ENCODE assay signal across 3 cellular contexts in genomic region chr20:10350188-10350842, GRCh38.
TF ChIP-seq lines count a peak whose summit lies in the region.

No MANE protein-coding gene starts in this region.

TF ChIP-seq in HepG2, 621 proteins besides CTCF, POLR2A, EP300 and RAD21:
- TF ChIP-seq, protein P1, sequence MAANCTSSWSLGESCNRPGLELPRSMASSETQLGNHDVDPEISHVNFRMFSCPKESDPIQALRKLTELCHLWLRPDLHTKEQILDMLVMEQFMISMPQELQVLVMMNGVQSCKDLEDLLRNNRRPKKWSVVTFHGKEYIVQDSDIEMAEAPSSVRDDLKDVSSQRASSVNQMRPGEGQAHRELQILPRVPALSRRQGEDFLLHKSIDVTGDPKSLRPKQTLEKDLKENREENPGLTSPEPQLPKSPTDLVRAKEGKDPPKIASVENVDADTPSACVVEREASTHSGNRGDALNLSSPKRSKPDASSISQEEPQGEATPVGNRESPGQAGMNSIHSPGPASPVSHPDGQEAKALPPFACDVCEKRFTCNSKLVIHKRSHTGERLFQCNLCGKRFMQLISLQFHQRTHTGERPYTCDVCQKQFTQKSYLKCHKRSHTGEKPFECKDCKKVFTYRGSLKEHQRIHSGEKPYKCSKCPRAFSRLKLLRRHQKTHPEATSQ (CRISPR knock-in tag; IDR thresholded peaks at IDR 0.05; ENCODE audit: borderline replicate concordance), result 0 out of 2 replicates have a peak, but pooled peaks have one; percentile 25
- no peak for TF ChIP-seq ZNF468 (CRISPR knock-in tag; IDR thresholded peaks at IDR 0.05)

TF ChIP-seq in IMR-90, 13 proteins besides CTCF, POLR2A, EP300 and RAD21:
- no peak for TF ChIP-seq SMC3 (IDR thresholded peaks at IDR 0.05; ENCODE audit: low read depth, low read length)
- TF ChIP-seq RFX5 (IDR thresholded peaks at IDR 0.05; ENCODE audit: low read depth, low read length), result no peak
- TF ChIP-seq, protein P2, sequence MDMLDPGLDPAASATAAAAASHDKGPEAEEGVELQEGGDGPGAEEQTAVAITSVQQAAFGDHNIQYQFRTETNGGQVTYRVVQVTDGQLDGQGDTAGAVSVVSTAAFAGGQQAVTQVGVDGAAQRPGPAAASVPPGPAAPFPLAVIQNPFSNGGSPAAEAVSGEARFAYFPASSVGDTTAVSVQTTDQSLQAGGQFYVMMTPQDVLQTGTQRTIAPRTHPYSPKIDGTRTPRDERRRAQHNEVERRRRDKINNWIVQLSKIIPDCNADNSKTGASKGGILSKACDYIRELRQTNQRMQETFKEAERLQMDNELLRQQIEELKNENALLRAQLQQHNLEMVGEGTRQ (IDR thresholded peaks at IDR 0.05; ENCODE audit: low read depth, low read length), result no peak
- no peak for TF ChIP-seq CEBPB (IDR thresholded peaks at IDR 0.05; ENCODE audit: low read depth, low read length)
- no peak for TF ChIP-seq MAZ (IDR thresholded peaks at IDR 0.05; ENCODE audit: borderline replicate concordance, low read depth, low read length)
- TF ChIP-seq NFE2L2 (IDR thresholded peaks at IDR 0.05; ENCODE audit: low read depth, low read length), result no peak

TF ChIP-seq in GM12878, 131 proteins besides CTCF, POLR2A, EP300 and RAD21:
- TF ChIP-seq BMI1 (IDR thresholded peaks at IDR 0.05; ENCODE audit: borderline replicate concordance), result peak; percentile 90
- TF ChIP-seq, protein P3, sequence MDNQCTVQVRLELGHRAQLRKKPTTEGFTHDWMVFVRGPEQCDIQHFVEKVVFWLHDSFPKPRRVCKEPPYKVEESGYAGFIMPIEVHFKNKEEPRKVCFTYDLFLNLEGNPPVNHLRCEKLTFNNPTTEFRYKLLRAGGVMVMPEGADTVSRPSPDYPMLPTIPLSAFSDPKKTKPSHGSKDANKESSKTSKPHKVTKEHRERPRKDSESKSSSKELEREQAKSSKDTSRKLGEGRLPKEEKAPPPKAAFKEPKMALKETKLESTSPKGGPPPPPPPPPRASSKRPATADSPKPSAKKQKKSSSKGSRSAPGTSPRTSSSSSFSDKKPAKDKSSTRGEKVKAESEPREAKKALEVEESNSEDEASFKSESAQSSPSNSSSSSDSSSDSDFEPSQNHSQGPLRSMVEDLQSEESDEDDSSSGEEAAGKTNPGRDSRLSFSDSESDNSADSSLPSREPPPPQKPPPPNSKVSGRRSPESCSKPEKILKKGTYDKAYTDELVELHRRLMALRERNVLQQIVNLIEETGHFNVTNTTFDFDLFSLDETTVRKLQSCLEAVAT (IDR thresholded peaks at IDR 0.05), result peak; percentile 71
- peak; percentile 95; the same call in 1 of the 2 replicates for TF ChIP-seq BACH1 (IDR thresholded peaks at IDR 0.05; ENCODE audit: borderline replicate concordance)
- TF ChIP-seq PKNOX1 (IDR thresholded peaks at IDR 0.05), result peak; percentile 18; the same call in 1 of the 2 replicates
- peak; percentile 100 for TF ChIP-seq MTA2 (IDR thresholded peaks at IDR 0.05; ENCODE audit: low read depth)
- TF ChIP-seq, protein P4, sequence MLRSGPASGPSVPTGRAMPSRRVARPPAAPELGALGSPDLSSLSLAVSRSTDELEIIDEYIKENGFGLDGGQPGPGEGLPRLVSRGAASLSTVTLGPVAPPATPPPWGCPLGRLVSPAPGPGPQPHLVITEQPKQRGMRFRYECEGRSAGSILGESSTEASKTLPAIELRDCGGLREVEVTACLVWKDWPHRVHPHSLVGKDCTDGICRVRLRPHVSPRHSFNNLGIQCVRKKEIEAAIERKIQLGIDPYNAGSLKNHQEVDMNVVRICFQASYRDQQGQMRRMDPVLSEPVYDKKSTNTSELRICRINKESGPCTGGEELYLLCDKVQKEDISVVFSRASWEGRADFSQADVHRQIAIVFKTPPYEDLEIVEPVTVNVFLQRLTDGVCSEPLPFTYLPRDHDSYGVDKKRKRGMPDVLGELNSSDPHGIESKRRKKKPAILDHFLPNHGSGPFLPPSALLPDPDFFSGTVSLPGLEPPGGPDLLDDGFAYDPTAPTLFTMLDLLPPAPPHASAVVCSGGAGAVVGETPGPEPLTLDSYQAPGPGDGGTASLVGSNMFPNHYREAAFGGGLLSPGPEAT (IDR thresholded peaks at IDR 0.05; ENCODE audit: low read depth), result peak; percentile 86
- no peak for TF ChIP-seq SMAD5 (IDR thresholded peaks at IDR 0.05; ENCODE audit: low read depth)
- TF ChIP-seq DPF2 (IDR thresholded peaks at IDR 0.05), result peak; percentile 98
- 0 out of 2 replicates have a peak, but pooled peaks have one; percentile 40 for TF ChIP-seq PAX5 (IDR thresholded peaks at IDR 0.05; ENCODE audit: borderline replicate concordance, low read depth, low read length)
- no peak for TF ChIP-seq ETV6 (conservative IDR thresholded peaks at IDR 0.05 in 1 of 2, IDR thresholded peaks at IDR 0.05 in 1 of 2; ENCODE audit: borderline replicate concordance in 1 of 2, low read depth in 1 of 2)
- peak; percentile 67; the same call in 1 of the 2 replicates for TF ChIP-seq SPI1 (IDR thresholded peaks at IDR 0.05; ENCODE audit: borderline replicate concordance, insufficient read depth, low read depth, low read length)
- TF ChIP-seq, protein P5, sequence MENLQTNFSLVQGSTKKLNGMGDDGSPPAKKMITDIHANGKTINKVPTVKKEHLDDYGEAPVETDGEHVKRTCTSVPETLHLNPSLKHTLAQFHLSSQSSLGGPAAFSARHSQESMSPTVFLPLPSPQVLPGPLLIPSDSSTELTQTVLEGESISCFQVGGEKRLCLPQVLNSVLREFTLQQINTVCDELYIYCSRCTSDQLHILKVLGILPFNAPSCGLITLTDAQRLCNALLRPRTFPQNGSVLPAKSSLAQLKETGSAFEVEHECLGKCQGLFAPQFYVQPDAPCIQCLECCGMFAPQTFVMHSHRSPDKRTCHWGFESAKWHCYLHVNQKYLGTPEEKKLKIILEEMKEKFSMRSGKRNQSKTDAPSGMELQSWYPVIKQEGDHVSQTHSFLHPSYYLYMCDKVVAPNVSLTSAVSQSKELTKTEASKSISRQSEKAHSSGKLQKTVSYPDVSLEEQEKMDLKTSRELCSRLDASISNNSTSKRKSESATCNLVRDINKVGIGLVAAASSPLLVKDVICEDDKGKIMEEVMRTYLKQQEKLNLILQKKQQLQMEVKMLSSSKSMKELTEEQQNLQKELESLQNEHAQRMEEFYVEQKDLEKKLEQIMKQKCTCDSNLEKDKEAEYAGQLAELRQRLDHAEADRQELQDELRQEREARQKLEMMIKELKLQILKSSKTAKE (IDR thresholded peaks at IDR 0.05; ENCODE audit: low read depth, poor library complexity, severe bottlenecking), result peak; percentile 66
- TF ChIP-seq, protein P6, sequence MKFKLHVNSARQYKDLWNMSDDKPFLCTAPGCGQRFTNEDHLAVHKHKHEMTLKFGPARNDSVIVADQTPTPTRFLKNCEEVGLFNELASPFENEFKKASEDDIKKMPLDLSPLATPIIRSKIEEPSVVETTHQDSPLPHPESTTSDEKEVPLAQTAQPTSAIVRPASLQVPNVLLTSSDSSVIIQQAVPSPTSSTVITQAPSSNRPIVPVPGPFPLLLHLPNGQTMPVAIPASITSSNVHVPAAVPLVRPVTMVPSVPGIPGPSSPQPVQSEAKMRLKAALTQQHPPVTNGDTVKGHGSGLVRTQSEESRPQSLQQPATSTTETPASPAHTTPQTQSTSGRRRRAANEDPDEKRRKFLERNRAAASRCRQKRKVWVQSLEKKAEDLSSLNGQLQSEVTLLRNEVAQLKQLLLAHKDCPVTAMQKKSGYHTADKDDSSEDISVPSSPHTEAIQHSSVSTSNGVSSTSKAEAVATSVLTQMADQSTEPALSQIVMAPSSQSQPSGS (IDR thresholded peaks at IDR 0.05; ENCODE audit: low read length), result peak; percentile 51; the same call in 1 of the 2 replicates
- TF ChIP-seq ZNF24 (IDR thresholded peaks at IDR 0.05), result peak; percentile 79
- TF ChIP-seq, protein P2 (IDR thresholded peaks at IDR 0.05; ENCODE audit: borderline replicate concordance, low read depth, low read length), result no peak
- TF ChIP-seq MTA3 (IDR thresholded peaks at IDR 0.05; ENCODE audit: borderline replicate concordance, low read length), result no peak
- peak; percentile 96 to 97 for TF ChIP-seq IKZF2 (IDR thresholded peaks at IDR 0.05)
- TF ChIP-seq IRF4 (IDR thresholded peaks at IDR 0.05; ENCODE audit: low read depth, low read length), result peak; percentile 66; the same call in 1 of the 2 replicates
- TF ChIP-seq CUX1 (IDR thresholded peaks at IDR 0.05; ENCODE audit: insufficient replicate concordance, low read depth, low read length), result peak; percentile 49
- peak in 1 of 2 experiments; percentile 6; a peak in 2 of 4 replicates for TF ChIP-seq BHLHE40 (IDR thresholded peaks at IDR 0.05; ENCODE audit: borderline replicate concordance in 1 of 2, low read depth in 2 of 2, low read length in 1 of 2)
- peak; percentile 90 for TF ChIP-seq ATF7 (IDR thresholded peaks at IDR 0.05; ENCODE audit: low read depth)
- TF ChIP-seq NR2F1 (conservative IDR thresholded peaks at IDR 0.05), result peak; percentile 77
- peak; percentile 16; the same call in 1 of the 2 replicates for TF ChIP-seq MXI1 (IDR thresholded peaks at IDR 0.05; ENCODE audit: low read depth, low read length)
- TF ChIP-seq TBL1XR1 (IDR thresholded peaks at IDR 0.05; ENCODE audit: low read depth, low read length), result no peak
- TF ChIP-seq STAT3 (IDR thresholded peaks at IDR 0.05; ENCODE audit: low read depth, low read length), result 0 out of 2 replicates have a peak, but pooled peaks have one; percentile 59
- TF ChIP-seq NBN (IDR thresholded peaks at IDR 0.05), result peak; percentile 62
- TF ChIP-seq MEF2B (IDR thresholded peaks at IDR 0.05; ENCODE audit: partially characterized antibody, poor library complexity, severe bottlenecking), result peak; percentile 64
- TF ChIP-seq IKZF1 (conservative IDR thresholded peaks at IDR 0.05), result peak; percentile 88
- no peak for TF ChIP-seq NR2C1 (IDR thresholded peaks at IDR 0.05)
- peak; percentile 97 for TF ChIP-seq BCL11A (IDR thresholded peaks at IDR 0.05; ENCODE audit: low read depth, low read length)
- TF ChIP-seq RB1 (IDR thresholded peaks at IDR 0.05; ENCODE audit: borderline replicate concordance), result no peak
- TF ChIP-seq SMARCA5 (IDR thresholded peaks at IDR 0.05), result no peak; the same call in none of the 2 replicates
- 0 out of 2 replicates have a peak, but pooled peaks have one; percentile 37 for TF ChIP-seq JUND (IDR thresholded peaks at IDR 0.05; ENCODE audit: low read depth, low read length)
- TF ChIP-seq RUNX3 (IDR thresholded peaks at IDR 0.05; ENCODE audit: low read length), result peak; percentile 49
- TF ChIP-seq CHD2 (IDR thresholded peaks at IDR 0.05; ENCODE audit: borderline replicate concordance, low read depth, low read length), result 0 out of 2 replicates have a peak, but pooled peaks have one; percentile 33
- TF ChIP-seq SMAD1 (IDR thresholded peaks at IDR 0.05; ENCODE audit: low read depth, partially characterized antibody), result peak; percentile 77
